Comparison of ENCODE assay signal across 2 cellular contexts in the genomic region with DNA sequence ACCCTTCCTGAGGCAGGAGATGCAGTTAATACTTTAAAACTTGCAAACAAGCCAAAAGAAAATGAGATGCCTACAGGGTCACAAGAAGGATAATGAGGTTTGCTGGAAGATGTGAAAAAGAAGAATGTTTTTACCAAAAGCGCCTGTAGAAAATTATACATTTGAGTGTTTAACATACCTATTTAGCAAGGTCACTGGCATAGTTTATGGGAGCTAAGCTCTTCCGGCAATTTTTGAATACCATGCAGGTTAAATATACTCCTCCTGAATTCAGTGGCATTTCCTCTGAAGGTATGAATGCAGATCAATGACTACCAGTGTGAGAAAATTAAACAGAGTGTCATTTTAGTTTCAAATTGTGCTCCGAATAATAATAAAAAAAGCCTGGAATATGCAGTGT.
TF ChIP-seq lines count a peak whose summit lies in the region.

No MANE protein-coding gene starts in this region.

TF ChIP-seq in A549, 52 proteins besides CTCF, POLR2A, EP300 and RAD21:
- TF ChIP-seq E2F6 (IDR thresholded peaks at IDR 0.05; ENCODE audit: borderline replicate concordance, low read depth), result no peak
- TF ChIP-seq CBX8 (IDR thresholded peaks at IDR 0.05), result no peak
- TF ChIP-seq HES2 (IDR thresholded peaks at IDR 0.05), result no peak
- no peak for TF ChIP-seq BCL3 (IDR thresholded peaks at IDR 0.05)
- TF ChIP-seq KDM5A (IDR thresholded peaks at IDR 0.05), result no peak
- no peak for TF ChIP-seq ZSCAN20 (CRISPR knock-in tag; IDR thresholded peaks at IDR 0.05)
- TF ChIP-seq POLR2AphosphoS2 (conservative IDR thresholded peaks at IDR 0.05; ENCODE audit: low read length), result no peak
- TF ChIP-seq NFE2L2 (conservative IDR thresholded peaks at IDR 0.05; ENCODE audit: low read length), result no peak

TF ChIP-seq in IMR-90, 13 proteins besides CTCF, POLR2A, EP300 and RAD21 (continued from another document):
- TF ChIP-seq USF2 (IDR thresholded peaks at IDR 0.05; ENCODE audit: low read depth, low read length) (no peak), ELK1 (IDR thresholded peaks at IDR 0.05; ENCODE audit: borderline replicate concordance, low read depth, low read length) (no peak), RFX5 (IDR thresholded peaks at IDR 0.05; ENCODE audit: low read depth, low read length) (no peak), MXI1 (IDR thresholded peaks at IDR 0.05; ENCODE audit: borderline replicate concordance, low read depth, low read length) (no peak), MAFK (IDR thresholded peaks at IDR 0.05; ENCODE audit: low read depth, low read length) (no peak), CHD1 (IDR thresholded peaks at IDR 0.05; ENCODE audit: low read depth, low read length) (no peak), FOS (IDR thresholded peaks at IDR 0.05; ENCODE audit: low read depth, low read length) (no peak), MAZ (IDR thresholded peaks at IDR 0.05; ENCODE audit: borderline replicate concordance, low read depth, low read length) (no peak), SMC3 (IDR thresholded peaks at IDR 0.05; ENCODE audit: low read depth, low read length) (no peak), BHLHE40 (IDR thresholded peaks at IDR 0.05; ENCODE audit: low read depth, low read length) (no peak), RCOR1 (IDR thresholded peaks at IDR 0.05; ENCODE audit: insufficient replicate concordance, low read length) (no peak), CEBPB (IDR thresholded peaks at IDR 0.05; ENCODE audit: low read depth, low read length) (no peak)
